In genomic region chr14:74955229-74955999, GRCh38 we compare ENCODE assay signal across 9 cellular contexts. TPM values are rescaled to one million over a fixed set of nuclear protein-coding genes. Genes with fewer than 3 reads are reported as not detected.
DNase-seq lines count a peak whose midpoint lies in the region; ATAC-seq and TF ChIP-seq lines count a peak whose summit lies in the region.
"Had no signal": no experiment of that assay in that cellular context is flagged by ENCODE, and none has a peak within 500 bp of the region (broad histone marks: within the 10 kb centered on the region; RNA-seq: fewer than 3 reads in every experiment).

Gene PGF (minus strand): TSS chr14:74955597. CDS start chr14:74955242, 355 bp downstream.

- peak; percentile 83 for DNase-seq in DMS 273 (lab: John Stamatoyannopoulos, UW; ENCODE audit: unreplicated experiment)
- no peak for DNase-seq in DMS 273 treated with DMSO at 0.1 percent for 48 hours (lab: John Stamatoyannopoulos, UW)
- peak; percentile 60 for DNase-seq in MG63
- peak; percentile 42 to 46 for DNase-seq in activated CD4-positive, alpha-beta T cell treated with anti-CD3 and anti-CD28 coated beads, Interleukin-2, amount 50 U/mL, for 48 hours
- DNase-seq in epithelial cell of proximal tubule (ENCODE audit: low read depth) = no peak
- peak; percentile 76 to 94 for DNase-seq in upper lobe of left lung
- DNase-seq in middle frontal gyrus (ENCODE audit: extremely low spot score, low spot score) = no peak

- no peaks in the 10 kb centered on the region for H3K27me3 ChIP-seq in MG63
- peaks cover 4% of the 10 kb centered on the region for H3K27me3 ChIP-seq in mononuclear cell (ENCODE audit: insufficient read depth, low read length)
- H3K27me3 ChIP-seq in upper lobe of left lung = peaks cover 0 to 11% (median 0%) of the 10 kb centered on the region in 4 donors

- peak within 1 kb of the TSS; percentile 60 for H3K4me3 ChIP-seq in MG63
- H3K4me3 ChIP-seq in epithelial cell of proximal tubule (ENCODE audit: low read depth, low read length) = peak within 1 kb of the TSS; percentile 44
- H3K4me3 ChIP-seq in mononuclear cell (ENCODE audit: low read length) = peak within 1 kb of the TSS; percentile 24
- peak within 1 kb of the TSS; percentile 27 to 64 (median 51) for H3K4me3 ChIP-seq in upper lobe of left lung

- H3K36me3 ChIP-seq in MG63 (no peaks in the 10 kb centered on the region), upper lobe of left lung (no peaks in the 10 kb centered on the region)

- H3K27ac ChIP-seq in upper lobe of left lung = peak within 1 kb of the TSS in 2 of 4 donors; percentile 21 to 28
- H3K27ac ChIP-seq: 22Rv1 had no signal

- no peak for TF ChIP-seq CTCF in epithelial cell of proximal tubule (conservative IDR thresholded peaks at IDR 0.05; ENCODE audit: low read depth, low read length)
- TF ChIP-seq CTCF in upper lobe of left lung (IDR thresholded peaks at IDR 0.05) = no peak

- ATAC-seq in upper lobe of left lung (ENCODE audit: low FRiP score in 2 of 2) = peak in 1 of 2 donors; percentile 91

- H3K4me1 ChIP-seq in mononuclear cell (ENCODE audit: insufficient read depth, low read length) (peaks cover 8% of the 10 kb centered on the region), upper lobe of left lung (peaks cover 7 to 20% (median 15%) of the 10 kb centered on the region in 4 donors)

- no peak for TF ChIP-seq EP300 in upper lobe of left lung (IDR thresholded peaks at IDR 0.05)

- H3K9me3 ChIP-seq in MG63 (no peaks in the 10 kb centered on the region), mononuclear cell (ENCODE audit: low read depth, low read length) (no peaks in the 10 kb centered on the region), upper lobe of left lung (no peaks in the 10 kb centered on the region)

- TF ChIP-seq POLR2A in upper lobe of left lung (IDR thresholded peaks at IDR 0.05) = peak in 2 of 4 donors; percentile 39 to 48

- WGBS in upper lobe of left lung, 2 donors = 4 to 13% methylated on average over 4 to 11 of the region's 73 CpGs

RNA-seq across cellular contexts. Expression of gene PGF, which starts in this region (rescaled TPM):
- 49.2 and 50.6 TPM in 2 replicates for total RNA-seq in MG63 (2014; rRNA removed; shearing (Covaris generic); ENCODE audit: low replicate concordance)
- total RNA-seq in epithelial cell of proximal tubule (6.1 and 7.0 TPM in 2 replicates), mononuclear cell (not detected), upper lobe of left lung (10 to 100 TPM in 2 of 6 donors, 1 to 10 TPM in 3, under 1 TPM in 1; 0.89 to 21.3 (median 5.0) TPM)

Comparison
In these comparisons a context has a peak if more than half of its experiments do, and no peak if none do; other contexts are left out.
1. DNase-seq: peak in DMS 273 (single experiment), MG63 (single experiment), activated CD4-positive, alpha-beta T cell treated with anti-CD3 and anti-CD28 coated beads, Interleukin-2, amount 50 U/mL, for 48 hours (2 of 2) and upper lobe of left lung (2 of 2); none in DMS 273 treated with DMSO at 0.1 percent for 48 hours (single experiment), epithelial cell of proximal tubule (single experiment) and middle frontal gyrus (single experiment).
2. Peak in every context shown above with its lines, with median percentiles within 50 percentile points of each other: H3K4me3 ChIP-seq.